16 cellular contexts compared by ENCODE assay signal in the genomic region with DNA sequence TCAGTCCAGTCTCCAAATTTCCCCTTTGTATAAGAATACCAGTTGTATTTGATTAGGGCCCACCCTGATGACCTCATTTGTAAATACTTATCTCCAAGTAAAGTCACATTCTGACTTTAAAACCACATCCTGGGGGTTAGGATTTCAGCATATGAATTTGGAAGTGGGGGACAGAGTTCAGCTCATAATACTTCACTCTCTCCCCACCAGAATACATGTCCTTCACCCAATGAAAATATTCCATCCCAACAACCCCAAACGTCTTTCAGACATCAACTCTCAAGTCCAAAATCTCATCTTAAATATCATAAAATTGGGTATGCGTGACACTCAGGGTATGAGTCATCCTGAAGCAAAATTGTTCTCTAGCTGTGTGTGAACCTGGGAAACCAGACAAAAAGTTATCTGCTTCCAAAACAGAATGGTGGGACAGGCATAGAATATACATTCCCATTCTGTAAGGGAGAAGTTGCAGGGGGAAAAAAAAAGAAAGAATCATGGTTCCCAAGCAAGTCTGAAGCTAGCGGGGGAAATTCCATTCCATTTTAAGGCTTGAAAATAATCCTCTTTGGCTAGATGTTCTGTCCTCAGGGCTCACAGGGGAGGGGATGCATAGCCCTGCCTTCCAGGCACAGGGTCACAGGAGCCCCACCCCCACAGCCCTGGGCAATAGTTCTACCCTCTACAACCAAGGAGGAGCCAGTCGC.
DNase-seq lines count a peak whose midpoint lies in the region; ATAC-seq and TF ChIP-seq lines count a peak whose summit lies in the region.
"Had no signal": no experiment of that assay in that cellular context is flagged by ENCODE, and none has a peak within 500 bp of the region (broad histone marks: within the 10 kb centered on the region; RNA-seq: fewer than 3 reads in every experiment).

No MANE protein-coding gene starts in this region.

- no peaks in the 10 kb centered on the region; the same call in 1 of the 2 replicates for H3K9me3 ChIP-seq in PC-9 (ENCODE audit: insufficient read depth, low read depth)
- no peaks in the 10 kb centered on the region for H3K9me3 ChIP-seq in mesodermal cell (ENCODE audit: control insufficient read depth, low read length)
- no peaks in the 10 kb centered on the region for H3K9me3 ChIP-seq in vagina
- H3K9me3 ChIP-seq: colonic mucosa, mucosa of descending colon had no signal

- H2AFZ ChIP-seq in PC-9 = no peak overlapping the region

- peaks cover 32% of the 10 kb centered on the region for H3K4me1 ChIP-seq in PC-9 (replicated peaks; ENCODE audit: insufficient read depth)
- peaks cover 17% of the 10 kb centered on the region for H3K4me1 ChIP-seq in mesodermal cell (ENCODE audit: control insufficient read depth, insufficient read depth, low read length, poor library complexity, severe bottlenecking)
- peaks cover 15% of the 10 kb centered on the region for H3K4me1 ChIP-seq in vagina
- H3K4me1 ChIP-seq: colonic mucosa had no signal

- no peaks in the 10 kb centered on the region for H3K9me2 ChIP-seq in PC-9 (ENCODE audit: insufficient read depth)

- no peaks in the 10 kb centered on the region for H3K79me2 ChIP-seq in PC-9 (ENCODE audit: low read depth)

- POLR2A ChIA-PET in PC-9 (lab: Charles Lee; ENCODE audit: unreplicated experiment) = interaction anchor here (0.6 to 1.0 kb wide), 2 partner anchors 64 to 119 kb away, joined by 4 to 10 read pairs; no protein-coding TSS in a partner anchor

- H3K36me3 ChIP-seq in PC-9 (ENCODE audit: low read depth) (peaks cover 16% of the 10 kb centered on the region), mesodermal cell (ENCODE audit: control insufficient read depth, insufficient read depth, low read length) (no peaks in the 10 kb centered on the region), vagina (no peaks in the 10 kb centered on the region)
- H3K36me3 ChIP-seq: BLaER1 treated with 17β-estradiol and CSF1 and Interleukin-3, amounts not matched to agents 10 nM and 100 nM; colonic mucosa had no signal

- ATAC-seq in HG03460 (IDR thresholded peaks at IDR 0.05; ENCODE audit: unreplicated experiment) = no peak
- no peak for ATAC-seq in HG02642 (IDR thresholded peaks at IDR 0.05; ENCODE audit: poor library complexity, unreplicated experiment)
- ATAC-seq: mucosa of descending colon had no signal

- 93 to 100% methylated on average over 2 to 3 of the region's 4 CpGs for WGBS in mesodermal cell (ENCODE audit: insufficient coverage in 2 of 2), 2 experiments

- H3K27me3 ChIP-seq in PC-9 (ENCODE audit: insufficient read depth, low read depth) = no peaks in the 10 kb centered on the region
- no peaks in the 10 kb centered on the region for H3K27me3 ChIP-seq in vagina
- H3K27me3 ChIP-seq: BLaER1 treated with 17β-estradiol and CSF1 and Interleukin-3, amounts not matched to agents 10 nM and 100 nM; colonic mucosa had no signal

- H3K4me3 ChIP-seq in PC-9 (no peak overlapping the region), cardiac fibroblast (replicated peaks in 1 of 2; ENCODE audit: low read depth in 2 of 2, low read length in 2 of 2) (no peak overlapping the region), mesodermal cell (ENCODE audit: extremely low read depth, insufficient read depth, low read length, poor library complexity, severe bottlenecking) (no peak overlapping the region), vagina (no peak overlapping the region)
- H3K4me3 ChIP-seq: BLaER1 treated with 17β-estradiol and CSF1 and Interleukin-3, amounts not matched to agents 10 nM and 100 nM; colonic mucosa; mucosa of descending colon had no signal

- no TSS peak for BruUV-seq in PC-9 (replicated peaks; lab: Mats Ljungman, UMichigan)

- H4K20me1 ChIP-seq in PC-9 (ENCODE audit: insufficient read depth) = no peaks in the 10 kb centered on the region
- H4K20me1 ChIP-seq: BLaER1 treated with 17β-estradiol and CSF1 and Interleukin-3, amounts not matched to agents 10 nM and 100 nM had no signal

- CTCF ChIA-PET in PC-9 (lab: Charles Lee) = interaction anchor here (0.7 kb wide), 2 partner anchors 62 to 83 kb away, joined by 3 to 5 read pairs; no protein-coding TSS in a partner anchor

- H3K4me2 ChIP-seq in PC-9 = peak overlapping the region; percentile 44
- H3K4me2 ChIP-seq: BLaER1 treated with 17β-estradiol and CSF1 and Interleukin-3, amounts not matched to agents 10 nM and 100 nM had no signal

- peak; percentile 87 for DNase-seq in ELR (ENCODE audit: low read depth)
- peak; percentile 31 to 60 for DNase-seq in PC-9
- peak; percentile 15 to 71 for DNase-seq in cardiac fibroblast (ENCODE audit: low read depth in 2 of 2)
- no peak for DNase-seq in vagina (ENCODE audit: extremely low spot score in 2 of 2)
- no peak for DNase-seq in NCI-H146 treated with DMSO at 0.1 percent for 48 hours (lab: John Stamatoyannopoulos, UW; ENCODE audit: unreplicated experiment)
- DNase-seq: activated B cell treated with CpG ODN at 0.5 μM for 24 hours; colonic mucosa; H7; MM.1S; mucosa of descending colon; stimulated activated CD4-positive, alpha-beta T cell treated with anti-CD3 and anti-CD28 coated beads, Interleukin-1b, Interleukin-23, amount 100 ng/mL, for 48 hours had no signal

- TF ChIP-seq CTCF in PC-9 (conservative IDR thresholded peaks at IDR 0.05) = no peak
- no peak for TF ChIP-seq CTCF in cardiac fibroblast (IDR thresholded peaks at IDR 0.05; ENCODE audit: low read depth, low read length)
- no peak for TF ChIP-seq CTCF in vagina (IDR thresholded peaks at IDR 0.05)

- H3F3A ChIP-seq in PC-9 (ENCODE audit: insufficient read depth, low read depth) = peaks cover 20% of the 10 kb centered on the region

- intact Hi-C loops in PC-9 (cut with micrococcal nuclease; ENCODE audit: unreplicated experiment) = loop anchor here (1.0 to 10.0 kb wide), 4 partner anchors 61 to 643 kb away; a partner anchor contains a TSS
- intact Hi-C loops in vagina (cut with DNase I) = no loop called here

- H3K27ac ChIP-seq in PC-9 (peak overlapping the region; percentile 87), mesodermal cell (ENCODE audit: low read depth, low read length, severe bottlenecking) (peak overlapping the region; percentile 2), vagina (no peak overlapping the region)
- H3K27ac ChIP-seq: BLaER1 treated with 17β-estradiol and CSF1 and Interleukin-3, amounts not matched to agents 10 nM and 100 nM; colonic mucosa; HL-60 had no signal

- TF ChIP-seq POLR2A in vagina (IDR thresholded peaks at IDR 0.05) = no peak

Comparison
In these comparisons a context has a peak if more than half of its experiments do, and no peak if none do; other contexts are left out.
1. DNase-seq: peak in ELR (single experiment), PC-9 (2 of 2) and cardiac fibroblast (2 of 2); none in vagina (0 of 2) and NCI-H146 treated with DMSO at 0.1 percent for 48 hours (single experiment).